Comparison of ENCODE assay signal across 8 cellular contexts in the genomic region with DNA sequence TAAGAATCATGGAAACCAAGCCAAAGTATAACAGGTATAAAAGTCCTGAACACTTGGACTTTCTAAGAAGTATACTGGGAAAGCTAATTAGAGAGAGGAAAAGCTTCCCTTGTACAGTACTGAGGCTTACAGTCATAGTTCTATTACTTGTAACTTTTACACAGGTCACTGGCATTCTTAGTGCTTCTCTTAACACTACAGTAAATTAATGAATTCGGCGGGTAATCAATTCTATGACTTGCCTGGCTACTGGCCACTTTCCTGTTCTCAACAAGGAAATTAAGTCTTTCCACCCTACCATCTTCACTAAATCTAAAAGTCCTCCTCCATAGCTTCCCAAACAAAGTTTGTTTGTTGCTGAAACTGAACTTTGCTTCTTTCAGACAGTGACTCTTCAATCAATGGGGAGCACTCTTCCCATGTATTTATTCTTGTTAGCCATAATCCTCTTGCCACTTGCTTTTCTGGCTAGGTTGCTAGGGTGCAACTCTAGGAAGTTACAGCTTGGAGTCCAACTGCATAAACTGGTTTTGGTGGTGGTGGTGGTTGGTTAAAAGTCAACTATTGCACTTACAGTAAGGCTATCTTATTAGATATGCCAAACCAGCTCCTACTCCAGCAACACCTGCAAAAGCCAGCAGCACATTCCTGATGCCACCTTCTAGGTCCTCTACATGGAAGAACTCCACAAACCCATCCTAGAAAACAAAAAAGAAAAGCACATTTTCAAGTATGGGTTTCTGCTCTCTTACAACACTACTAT. TPM values are rescaled to one million over a fixed set of nuclear protein-coding genes. Genes with fewer than 3 reads are reported as not detected.
A peak's percentile ranks its signal among the peaks of the same experiment; 100 is the strongest.
DNase-seq lines count a peak whose midpoint lies in the region; ATAC-seq and TF ChIP-seq lines count a peak whose summit lies in the region.

No MANE protein-coding gene starts in this region.

- no peaks in the 10 kb centered on the region for H3K9me2 ChIP-seq in GM23248 (ENCODE audit: insufficient read depth)

- H3K27me3 Mint-ChIP-seq in T-helper 1 cell treated with Interleukin-12 subunit alpha and Interleukin-12 subunit beta and Interleukin-4 antibody, amounts not matched to agents 30 μg/mL and 1 μg/mL, for 36 hours (ENCODE audit: low read depth): no peaks in the 10 kb centered on the region

- no peaks in the 10 kb centered on the region for H3K9me3 ChIP-seq in GM23248 (ENCODE audit: low read depth)

- in situ Hi-C loops in GM23248 (cut with MboI): no loop called here

- no peak for ATAC-seq in GM21390 (IDR thresholded peaks at IDR 0.05; ENCODE audit: unreplicated experiment)

- H3K4me1 ChIP-seq in GM23248 (ENCODE audit: insufficient read depth): peaks cover 44% of the 10 kb centered on the region

- peaks cover 32% of the 10 kb centered on the region; the same call in 1 of the 2 replicates for H4K20me1 ChIP-seq in GM23248 (ENCODE audit: insufficient read depth)

- peaks cover 62% of the 10 kb centered on the region for H3K36me3 ChIP-seq in GM23248 (ENCODE audit: low read depth)

- no peak for TF ChIP-seq CTCF in fibroblast of villous mesenchyme (IDR thresholded peaks at IDR 0.05; ENCODE audit: insufficient read depth, low read depth, low read length)

- peak overlapping the region; percentile 99 for H3K9ac ChIP-seq in GM23248

- peaks cover 94% of the 10 kb centered on the region for H3K79me2 ChIP-seq in GM23248 (ENCODE audit: insufficient read depth)

- peak overlapping the region; percentile 100 for H3K4me3 Mint-ChIP-seq in T-helper 1 cell treated with Interleukin-12 subunit alpha and Interleukin-12 subunit beta and Interleukin-4 antibody, amounts not matched to agents 30 μg/mL and 1 μg/mL, for 36 hours

- no peaks in the 10 kb centered on the region for H3K27me3 ChIP-seq in GM23248 (replicated peaks; ENCODE audit: insufficient read depth)

- H3K4me2 ChIP-seq in GM23248 (ENCODE audit: unreplicated experiment): peak overlapping the region; percentile 98

- peak overlapping the region; percentile 98 for H3K4me3 ChIP-seq in GM23248
- H3K4me3 ChIP-seq in fibroblast of villous mesenchyme (ENCODE audit: low read depth, low read length): peak overlapping the region; percentile 95
- H3K4me3 ChIP-seq in skeletal muscle cell (ENCODE audit: low read depth, low read length): peak overlapping the region; percentile 66

- H3K9me3 Mint-ChIP-seq in T-helper 1 cell treated with Interleukin-12 subunit alpha and Interleukin-12 subunit beta and Interleukin-4 antibody, amounts not matched to agents 30 μg/mL and 1 μg/mL, for 36 hours: no peaks in the 10 kb centered on the region

- peak overlapping the region; percentile 96 for H3K27ac Mint-ChIP-seq in T-helper 1 cell treated with Interleukin-12 subunit alpha and Interleukin-12 subunit beta and Interleukin-4 antibody, amounts not matched to agents 30 μg/mL and 1 μg/mL, for 36 hours

- H3F3A ChIP-seq in GM23248 (ENCODE audit: insufficient read depth): peaks cover 76% of the 10 kb centered on the region

- H3K4me1 Mint-ChIP-seq in T-helper 1 cell treated with Interleukin-12 subunit alpha and Interleukin-12 subunit beta and Interleukin-4 antibody, amounts not matched to agents 30 μg/mL and 1 μg/mL, for 36 hours (ENCODE audit: low read depth): peaks cover 36% of the 10 kb centered on the region

- H3K27ac ChIP-seq in GM23248: peak overlapping the region; percentile 100

- WGBS in GM23248 (ENCODE audit: low coverage in 1 of 2, low lambda C conversion rate in 2 of 2, missing lambda C conversion rate in 2 of 2), 2 experiments: 0% methylated on average over 2 of the region's 2 CpGs

- DNase-seq in GM23248: peak; percentile 69
- DNase-seq in fibroblast of villous mesenchyme (ENCODE audit: low read depth): peak; percentile 35
- DNase-seq in skeletal muscle cell (ENCODE audit: low read depth): no peak
- no peak for DNase-seq in AG08395 (ENCODE audit: low spot score)
- no peak for DNase-seq in NCI-H1436 (lab: John Stamatoyannopoulos, UW)
- no peak for DNase-seq in DMS114 treated with DMSO at 0.1 percent for 48 hours (lab: John Stamatoyannopoulos, UW; ENCODE audit: unreplicated experiment)

- H2AFZ ChIP-seq in GM23248: no peak overlapping the region

- peaks cover 70% of the 10 kb centered on the region for H3K36me3 Mint-ChIP-seq in T-helper 1 cell treated with Interleukin-12 subunit alpha and Interleukin-12 subunit beta and Interleukin-4 antibody, amounts not matched to agents 30 μg/mL and 1 μg/mL, for 36 hours (ENCODE audit: low read depth)

RNA-seq across cellular contexts. Expression of gene MCL1, which starts 2.4 kb away (rescaled TPM):
- 307 and 310 TPM in 2 replicates for total RNA-seq in GM23248 (2014; rRNA removed; shearing (Covaris generic))
- 79.0 and 84.7 TPM in 2 replicates for polyA plus RNA-seq in GM23248 (2016; fragmentation: Nextera tagmentation; extraction: Ambion mirVana)
- 218 and 272 TPM in 2 replicates for total RNA-seq in fibroblast of villous mesenchyme

RNA-seq across cellular contexts. Expression of gene ADAMTSL4, which starts 27.8 kb away (rescaled TPM):
- total RNA-seq in GM23248 (2014; rRNA removed; shearing (Covaris generic)): 27.6 and 27.9 TPM in 2 replicates
- 45.4 TPM in 2 replicates for polyA plus RNA-seq in GM23248 (2016; fragmentation: Nextera tagmentation; extraction: Ambion mirVana)
- total RNA-seq in fibroblast of villous mesenchyme: 2.9 and 8.6 TPM in 2 replicates

RNA-seq across cellular contexts. Expression of gene ENSA, which starts 52.4 kb away (rescaled TPM):
- total RNA-seq in GM23248 (2014; rRNA removed; shearing (Covaris generic)): 47.4 and 54.3 TPM in 2 replicates
- polyA plus RNA-seq in GM23248 (2016; fragmentation: Nextera tagmentation; extraction: Ambion mirVana): 44.4 and 51.1 TPM in 2 replicates
- total RNA-seq in fibroblast of villous mesenchyme: 76.3 and 78.6 TPM in 2 replicates

Comparison
In these comparisons a context has a peak if more than half of its experiments do, and no peak if none do; other contexts are left out.
1. DNase-seq: peak in GM23248 (single experiment) and fibroblast of villous mesenchyme (single experiment); none in skeletal muscle cell (single experiment), AG08395 (single experiment), NCI-H1436 (single experiment) and DMS114 treated with DMSO at 0.1 percent for 48 hours (single experiment).
2. Peak in every context shown above with its lines, with median percentiles within 50 percentile points of each other: H3K4me3 ChIP-seq.